8 cellular contexts compared by ENCODE assay signal in genomic region chr11:124800226-124800929, GRCh38. TPM values are rescaled to one million over a fixed set of nuclear protein-coding genes. Genes with fewer than 3 reads are reported as not detected.
DNase-seq lines count a peak whose midpoint lies in the region; ATAC-seq and TF ChIP-seq lines count a peak whose summit lies in the region.

Gene MSANTD2 (minus strand): TSS chr11:124800406. CDS start chr11:124800380, 26 bp downstream.

- ATAC-seq in GM19467 (IDR thresholded peaks at IDR 0.05; ENCODE audit: unreplicated experiment): peak; percentile 84

- H2AFZ ChIP-seq in OCI-LY3 (ENCODE audit: low read depth, low read length): peak within 1 kb of the TSS; percentile 93

- peak within 1 kb of the TSS; percentile 97 for H3K4me2 ChIP-seq in OCI-LY3 (ENCODE audit: low read length)

- H3K27me3 Mint-ChIP-seq in activated T-cell treated with anti-CD3 and anti-CD28 coated beads, Interleukin-2, amount 50 U/mL, for 24 hours: no peaks in the 10 kb centered on the region

- no peaks in the 10 kb centered on the region for H3K9me3 ChIP-seq in OCI-LY3 (ENCODE audit: insufficient read depth, low read length)
- no peaks in the 10 kb centered on the region for H3K9me3 ChIP-seq in esophagus (ENCODE audit: control insufficient read depth in 2 of 2, insufficient read depth in 1 of 2, low read depth in 1 of 2, low read length in 1 of 2)
- H3K9me3 ChIP-seq in mucosa of stomach (ENCODE audit: control insufficient read depth, low read length): no peaks in the 10 kb centered on the region

- peak; percentile 45 for DNase-seq in COR-L47 (lab: John Stamatoyannopoulos, UW)
- DNase-seq in HL-60 (ENCODE audit: low read depth in 1 of 2, low spot score in 1 of 2): peak; percentile 26 to 60
- DNase-seq in activated T-cell treated with anti-CD3 and anti-CD28 coated beads, Interleukin-2, amount 50 U/mL, for 24 hours: peak; percentile 90
- peak; percentile 56 for DNase-seq in stimulated activated CD8-positive, alpha-beta memory T cell treated with anti-CD3 and anti-CD28 coated beads, Interleukin-7, amount 100 ng/mL, for 1 hour (ENCODE audit: low read depth in 2 of 2)

- H3K4me3 ChIP-seq in HL-60 (replicated peaks; ENCODE audit: insufficient read depth, low read length) (peak within 1 kb of the TSS; percentile 96), OCI-LY3 (ENCODE audit: low read length) (peak within 1 kb of the TSS; percentile 86), esophagus (ENCODE audit: low read depth in 1 of 2, low read length in 2 of 2) (peak within 1 kb of the TSS; percentile 77 to 99), mucosa of stomach (ENCODE audit: low read length) (peak within 1 kb of the TSS; percentile 81)

- peaks cover 12% of the 10 kb centered on the region for H3K36me3 Mint-ChIP-seq in activated T-cell treated with anti-CD3 and anti-CD28 coated beads, Interleukin-2, amount 50 U/mL, for 24 hours (ENCODE audit: low read depth)

- H3K27ac Mint-ChIP-seq in activated T-cell treated with anti-CD3 and anti-CD28 coated beads, Interleukin-2, amount 50 U/mL, for 24 hours: peak within 1 kb of the TSS; percentile 95

- no peaks in the 10 kb centered on the region; the same call in 1 of the 2 replicates for H4K20me1 ChIP-seq in OCI-LY3 (ENCODE audit: insufficient read depth, low read length)

- TF ChIP-seq CTCF in HL-60 (IDR thresholded peaks at IDR 0.05; ENCODE audit: insufficient read depth, low read length) (no peak), OCI-LY3 (IDR thresholded peaks at IDR 0.05; ENCODE audit: low read depth, low read length) (0 out of 2 replicates have a peak, but pooled peaks have one; percentile 4)

- 0 to 1% methylated on average over 49 to 62 of the region's 62 CpGs for WGBS in esophagus, 2 donors

- no peaks in the 10 kb centered on the region for H3K9me3 Mint-ChIP-seq in activated T-cell treated with anti-CD3 and anti-CD28 coated beads, Interleukin-2, amount 50 U/mL, for 24 hours

- H3K4me1 Mint-ChIP-seq in activated T-cell treated with anti-CD3 and anti-CD28 coated beads, Interleukin-2, amount 50 U/mL, for 24 hours (ENCODE audit: low read depth): peaks cover 39% of the 10 kb centered on the region

- H3K9ac ChIP-seq in OCI-LY3 (ENCODE audit: low read length): peak within 1 kb of the TSS; percentile 86
- H3K9ac ChIP-seq in mucosa of stomach (ENCODE audit: low read length): peak within 1 kb of the TSS; percentile 94

- H3K36me3 ChIP-seq in OCI-LY3 (replicated peaks; ENCODE audit: low read depth, low read length) (no peaks in the 10 kb centered on the region), esophagus (ENCODE audit: control insufficient read depth in 2 of 2, insufficient read depth in 2 of 2, low read length in 1 of 2) (no peaks in the 10 kb centered on the region), mucosa of stomach (ENCODE audit: control insufficient read depth, insufficient read depth, low read length) (no peaks in the 10 kb centered on the region)

- H3K79me2 ChIP-seq in OCI-LY3 (ENCODE audit: low read length): peaks cover 46% of the 10 kb centered on the region

- H3K27ac ChIP-seq in HL-60 (replicated peaks) (peak within 1 kb of the TSS; percentile 42), OCI-LY3 (ENCODE audit: low read length) (peak within 1 kb of the TSS; percentile 69), esophagus (ENCODE audit: low read depth in 2 of 2, low read length in 1 of 2) (peak within 1 kb of the TSS; percentile 98)

- peak within 1 kb of the TSS; percentile 88 for H3K4me3 Mint-ChIP-seq in activated T-cell treated with anti-CD3 and anti-CD28 coated beads, Interleukin-2, amount 50 U/mL, for 24 hours

- H3K4me1 ChIP-seq in OCI-LY3 (ENCODE audit: low read length): peaks cover 23% of the 10 kb centered on the region
- no peaks in the 10 kb centered on the region for H3K4me1 ChIP-seq in esophagus (ENCODE audit: control insufficient read depth in 2 of 2, insufficient read depth in 2 of 2, low read length in 1 of 2)
- H3K4me1 ChIP-seq in mucosa of stomach (ENCODE audit: control insufficient read depth, insufficient read depth, low read length): peaks cover 9% of the 10 kb centered on the region

- peaks cover 3% of the 10 kb centered on the region for H3K27me3 ChIP-seq in HL-60 (ENCODE audit: insufficient read depth, poor library complexity, severe bottlenecking)
- no peaks in the 10 kb centered on the region for H3K27me3 ChIP-seq in OCI-LY3 (ENCODE audit: low read depth, low read length)
- no peaks in the 10 kb centered on the region for H3K27me3 ChIP-seq in esophagus (ENCODE audit: control insufficient read depth in 1 of 2, insufficient read depth in 2 of 2, low read length in 2 of 2)
- H3K27me3 ChIP-seq in mucosa of stomach (ENCODE audit: control insufficient read depth, insufficient read depth, low read length): no peaks in the 10 kb centered on the region

RNA-seq across cellular contexts. Expression of gene MSANTD2, which starts in this region (rescaled TPM):
- polyA plus RNA-seq in esophagus: 1 to 10 TPM; 3.8 to 9.3 TPM

Comparison
In these comparisons a context has a peak if more than half of its experiments do, and no peak if none do; other contexts are left out.
1. Peak in every context shown above with its lines: DNase-seq, ATAC-seq, H3K4me3 ChIP-seq and H3K27ac ChIP-seq.
2. H3K27ac ChIP-seq: peak in every context shown above with its lines; median percentile 98 in esophagus; 69 in OCI-LY3; 42 in HL-60.